Comparison of ENCODE assay signal across 1 cellular context in genomic region chr19:1093330-1093729, GRCh38.
TF ChIP-seq lines count a peak whose summit lies in the region.

No MANE protein-coding gene starts in this region.

TF ChIP-seq in neural cell, 6 proteins besides CTCF, POLR2A, EP300 and RAD21 (continued from another document):
- TF ChIP-seq SMC3 (conservative IDR thresholded peaks at IDR 0.05; ENCODE audit: poor library complexity) (no peak), EZH2 (IDR thresholded peaks at IDR 0.05; ENCODE audit: borderline replicate concordance, insufficient read depth, low read length, poor library complexity, severe bottlenecking) (no peak), TAF1 (IDR thresholded peaks at IDR 0.05; ENCODE audit: low read depth) (no peak), POLR2AphosphoS5 (IDR thresholded peaks at IDR 0.05) (no peak), MXI1 (conservative IDR thresholded peaks at IDR 0.05; ENCODE audit: poor library complexity, severe bottlenecking) (no peak)
